1 cellular context compared by ENCODE assay signal in genomic region chr19:18155095-18156087, GRCh38.
TF ChIP-seq lines count a peak whose summit lies in the region.

No MANE protein-coding gene starts in this region.

TF ChIP-seq in K562, 482 proteins besides CTCF, POLR2A, EP300 and RAD21 (continued from another document):
- TF ChIP-seq TSHZ1 (CRISPR knock-in tag; IDR thresholded peaks at IDR 0.05) (no peak), NCOA6 (IDR thresholded peaks at IDR 0.05) (no peak), MTF1 (CRISPR knock-in tag; IDR thresholded peaks at IDR 0.05; ENCODE audit: borderline replicate concordance) (no peak), ILK (tag; IDR thresholded peaks at IDR 0.05; ENCODE audit: borderline replicate concordance, low read depth) (no peak), HDAC2 (IDR thresholded peaks at IDR 0.05) (0 out of 2 replicates have a peak, but pooled peaks have one; percentile 26)
